ENCODE assay signal across 1 cellular context in the genomic region with DNA sequence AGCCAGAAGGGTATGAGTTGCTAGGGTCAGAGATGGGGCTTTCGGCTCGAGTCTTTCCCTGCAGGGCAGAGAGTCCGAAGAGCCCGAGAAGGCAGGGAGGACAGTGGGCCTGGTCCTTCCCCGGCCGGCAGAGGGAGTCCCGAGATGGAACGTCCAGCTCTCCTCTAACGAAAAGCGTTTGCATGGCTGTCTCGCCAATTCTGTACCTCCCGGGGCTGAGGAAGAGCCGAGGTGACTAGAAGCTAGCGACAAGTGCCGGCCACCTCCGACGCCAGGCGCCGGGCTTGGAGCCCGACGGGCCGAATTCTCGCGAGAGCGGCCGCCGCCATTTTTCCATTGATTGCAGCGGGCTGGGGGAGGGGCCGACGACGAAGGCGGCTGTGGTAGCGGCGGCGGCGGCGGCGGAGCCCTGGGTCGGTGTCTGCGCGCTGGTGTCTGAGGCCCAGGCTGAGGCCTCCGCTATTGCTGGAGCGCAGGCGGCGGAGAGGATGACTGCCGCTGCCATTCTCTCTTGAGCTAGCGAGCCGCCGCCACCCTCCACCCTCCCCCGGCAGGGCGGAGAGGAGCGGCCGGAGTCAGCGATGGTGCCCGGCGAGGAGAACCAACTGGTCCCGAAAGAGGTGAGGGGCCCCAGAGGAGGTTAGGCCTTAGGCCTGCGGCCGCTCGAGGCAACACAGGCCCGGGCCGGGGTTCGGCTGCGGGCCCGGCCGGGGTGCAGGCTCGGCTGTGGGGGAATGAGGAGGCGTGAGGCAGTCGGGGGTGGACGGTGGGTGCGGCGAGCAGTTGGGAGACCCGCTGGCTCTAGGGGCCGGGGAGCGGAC.
TF ChIP-seq lines count a peak whose summit lies in the region.

A gene with protein sequence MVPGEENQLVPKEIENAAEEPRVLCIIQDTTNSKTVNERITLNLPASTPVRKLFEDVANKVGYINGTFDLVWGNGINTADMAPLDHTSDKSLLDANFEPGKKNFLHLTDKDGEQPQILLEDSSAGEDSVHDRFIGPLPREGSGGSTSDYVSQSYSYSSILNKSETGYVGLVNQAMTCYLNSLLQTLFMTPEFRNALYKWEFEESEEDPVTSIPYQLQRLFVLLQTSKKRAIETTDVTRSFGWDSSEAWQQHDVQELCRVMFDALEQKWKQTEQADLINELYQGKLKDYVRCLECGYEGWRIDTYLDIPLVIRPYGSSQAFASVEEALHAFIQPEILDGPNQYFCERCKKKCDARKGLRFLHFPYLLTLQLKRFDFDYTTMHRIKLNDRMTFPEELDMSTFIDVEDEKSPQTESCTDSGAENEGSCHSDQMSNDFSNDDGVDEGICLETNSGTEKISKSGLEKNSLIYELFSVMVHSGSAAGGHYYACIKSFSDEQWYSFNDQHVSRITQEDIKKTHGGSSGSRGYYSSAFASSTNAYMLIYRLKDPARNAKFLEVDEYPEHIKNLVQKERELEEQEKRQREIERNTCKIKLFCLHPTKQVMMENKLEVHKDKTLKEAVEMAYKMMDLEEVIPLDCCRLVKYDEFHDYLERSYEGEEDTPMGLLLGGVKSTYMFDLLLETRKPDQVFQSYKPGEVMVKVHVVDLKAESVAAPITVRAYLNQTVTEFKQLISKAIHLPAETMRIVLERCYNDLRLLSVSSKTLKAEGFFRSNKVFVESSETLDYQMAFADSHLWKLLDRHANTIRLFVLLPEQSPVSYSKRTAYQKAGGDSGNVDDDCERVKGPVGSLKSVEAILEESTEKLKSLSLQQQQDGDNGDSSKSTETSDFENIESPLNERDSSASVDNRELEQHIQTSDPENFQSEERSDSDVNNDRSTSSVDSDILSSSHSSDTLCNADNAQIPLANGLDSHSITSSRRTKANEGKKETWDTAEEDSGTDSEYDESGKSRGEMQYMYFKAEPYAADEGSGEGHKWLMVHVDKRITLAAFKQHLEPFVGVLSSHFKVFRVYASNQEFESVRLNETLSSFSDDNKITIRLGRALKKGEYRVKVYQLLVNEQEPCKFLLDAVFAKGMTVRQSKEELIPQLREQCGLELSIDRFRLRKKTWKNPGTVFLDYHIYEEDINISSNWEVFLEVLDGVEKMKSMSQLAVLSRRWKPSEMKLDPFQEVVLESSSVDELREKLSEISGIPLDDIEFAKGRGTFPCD (N-terminal part only) (plus strand): TSS at position 368 of the 821 bp plus-strand sequence. CDS start 214 bp downstream, at position 582.

TF ChIP-seq in PFSK-1, 5 proteins besides CTCF, POLR2A, EP300 and RAD21:
- TF ChIP-seq, protein P1, sequence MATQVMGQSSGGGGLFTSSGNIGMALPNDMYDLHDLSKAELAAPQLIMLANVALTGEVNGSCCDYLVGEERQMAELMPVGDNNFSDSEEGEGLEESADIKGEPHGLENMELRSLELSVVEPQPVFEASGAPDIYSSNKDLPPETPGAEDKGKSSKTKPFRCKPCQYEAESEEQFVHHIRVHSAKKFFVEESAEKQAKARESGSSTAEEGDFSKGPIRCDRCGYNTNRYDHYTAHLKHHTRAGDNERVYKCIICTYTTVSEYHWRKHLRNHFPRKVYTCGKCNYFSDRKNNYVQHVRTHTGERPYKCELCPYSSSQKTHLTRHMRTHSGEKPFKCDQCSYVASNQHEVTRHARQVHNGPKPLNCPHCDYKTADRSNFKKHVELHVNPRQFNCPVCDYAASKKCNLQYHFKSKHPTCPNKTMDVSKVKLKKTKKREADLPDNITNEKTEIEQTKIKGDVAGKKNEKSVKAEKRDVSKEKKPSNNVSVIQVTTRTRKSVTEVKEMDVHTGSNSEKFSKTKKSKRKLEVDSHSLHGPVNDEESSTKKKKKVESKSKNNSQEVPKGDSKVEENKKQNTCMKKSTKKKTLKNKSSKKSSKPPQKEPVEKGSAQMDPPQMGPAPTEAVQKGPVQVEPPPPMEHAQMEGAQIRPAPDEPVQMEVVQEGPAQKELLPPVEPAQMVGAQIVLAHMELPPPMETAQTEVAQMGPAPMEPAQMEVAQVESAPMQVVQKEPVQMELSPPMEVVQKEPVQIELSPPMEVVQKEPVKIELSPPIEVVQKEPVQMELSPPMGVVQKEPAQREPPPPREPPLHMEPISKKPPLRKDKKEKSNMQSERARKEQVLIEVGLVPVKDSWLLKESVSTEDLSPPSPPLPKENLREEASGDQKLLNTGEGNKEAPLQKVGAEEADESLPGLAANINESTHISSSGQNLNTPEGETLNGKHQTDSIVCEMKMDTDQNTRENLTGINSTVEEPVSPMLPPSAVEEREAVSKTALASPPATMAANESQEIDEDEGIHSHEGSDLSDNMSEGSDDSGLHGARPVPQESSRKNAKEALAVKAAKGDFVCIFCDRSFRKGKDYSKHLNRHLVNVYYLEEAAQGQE (IDR thresholded peaks at IDR 0.05; ENCODE audit: insufficient read depth in 1 of 2, low read depth in 2 of 2, low read length in 2 of 2) = no peak
- peak; percentile 85 for TF ChIP-seq POLR2AphosphoS5 (IDR thresholded peaks at IDR 0.05; ENCODE audit: low read depth, low read length)
- no peak for TF ChIP-seq FOXP2 (optimal IDR thresholded peaks at IDR 0.05; ENCODE audit: borderline replicate concordance, extremely low read depth, extremely low read length, insufficient read depth)
- peak; percentile 95 for TF ChIP-seq TAF1 (IDR thresholded peaks at IDR 0.05; ENCODE audit: borderline replicate concordance, insufficient read depth, low read length)
- TF ChIP-seq SIN3A (IDR thresholded peaks at IDR 0.05; ENCODE audit: borderline replicate concordance, insufficient read depth, low read length) = peak; percentile 27; the same call in 1 of the 2 replicates
TF ChIP-seq in PFSK-1: peak in this region for 3.
